ENCODE assay signal across 20 cellular contexts in the genomic region with DNA sequence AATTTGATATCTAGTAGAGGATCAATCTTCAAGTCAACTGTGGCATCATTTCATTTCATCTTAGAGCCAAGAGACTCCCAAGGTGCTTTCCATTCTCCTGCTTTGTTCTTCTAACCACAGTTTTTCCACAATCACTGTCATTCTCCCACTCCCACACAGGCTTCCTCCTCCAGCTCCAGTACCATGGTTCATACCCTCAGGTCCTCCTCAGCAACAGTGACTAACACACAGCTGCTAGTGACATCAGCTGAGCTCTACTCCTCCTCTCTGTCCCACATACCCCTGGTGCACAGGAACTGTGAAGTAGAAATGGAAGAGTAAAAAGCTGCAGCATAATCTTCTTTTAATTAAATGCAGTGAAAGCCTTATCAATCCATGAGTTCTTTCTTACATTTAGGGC.
DNase-seq lines count a peak whose midpoint lies in the region; ATAC-seq, FAIRE-seq and TF ChIP-seq lines count a peak whose summit lies in the region.
"Had no signal": no experiment of that assay in that cellular context is flagged by ENCODE, and none has a peak within 500 bp of the region (broad histone marks: within the 10 kb centered on the region; RNA-seq: fewer than 3 reads in every experiment).

No MANE protein-coding gene starts in this region.

- no peaks in the 10 kb centered on the region for H3K9me3 ChIP-seq in Caco-2
- H3K9me3 ChIP-seq: thyroid gland had no signal

- no peaks in the 10 kb centered on the region for H3K36me3 ChIP-seq in Caco-2 (ENCODE audit: control insufficient read depth, insufficient read depth, low read length)
- H3K36me3 ChIP-seq: thyroid gland had no signal

- no peak for DNase-seq in Caco-2
- peak; percentile 36 for DNase-seq in NCI-H226
- peak; percentile 54 for DNase-seq in dermis blood vessel endothelial cell
- DNase-seq in left kidney (ENCODE audit: low read depth, low spot score), result peak; percentile 9
- DNase-seq in frontal cortex (ENCODE audit: low spot score in 2 of 2), result no peak
- DNase-seq in NCI-H446 (lab: John Stamatoyannopoulos, UW), result no peak
- no peak for DNase-seq in activated CD4-positive, alpha-beta T cell treated with anti-CD3 and anti-CD28 coated beads, Interleukin-2, amount 10 ng/mL, durations not matched to agents 7 days and 5 days
- DNase-seq: activated CD4-positive, CD25-positive, alpha-beta regulatory T cell; activated CD8-positive, alpha-beta T cell treated with anti-CD3 and anti-CD28 coated beads, Interleukin-2, amount 10 ng/mL, durations not matched to agents 7 days and 5 days; activated naive CD4-positive, alpha-beta T cell treated with anti-CD3 and anti-CD28 coated beads, Interleukin-2, amount 10 ng/mL, durations not matched to agents 7 days and 5 days; activated T-cell treated with anti-CD3 and anti-CD28 coated beads, Interleukin-2, amount 50 U/mL, for 4 hours; islet precursor cell; NCI-H2029 treated with DMSO at 0.1 percent for 48 hours; NCI-H524 treated with DMSO at 0.1 percent for 48 hours; SIG-M5; T-helper 2 cell; thyroid gland had no signal

- no peaks in the 10 kb centered on the region for H3K4me1 Mint-ChIP-seq in Caco-2 (ENCODE audit: low read depth, unreplicated experiment)
- H3K4me1 Mint-ChIP-seq in activated CD4-positive, alpha-beta T cell treated with anti-CD3 and anti-CD28 coated beads, Interleukin-2, amount 10 ng/mL, durations not matched to agents 7 days and 5 days, result no peaks in the 10 kb centered on the region
- H3K4me1 Mint-ChIP-seq: activated naive CD4-positive, alpha-beta T cell treated with anti-CD3 and anti-CD28 coated beads, Interleukin-2, amount 10 ng/mL, durations not matched to agents 7 days and 5 days had no signal

- no peaks in the 10 kb centered on the region for H3K36me3 Mint-ChIP-seq in Caco-2 (ENCODE audit: insufficient read depth, unreplicated experiment)
- no peaks in the 10 kb centered on the region for H3K36me3 Mint-ChIP-seq in activated CD4-positive, alpha-beta T cell treated with anti-CD3 and anti-CD28 coated beads, Interleukin-2, amount 10 ng/mL, durations not matched to agents 7 days and 5 days (ENCODE audit: low read depth)
- H3K36me3 Mint-ChIP-seq: activated naive CD4-positive, alpha-beta T cell treated with anti-CD3 and anti-CD28 coated beads, Interleukin-2, amount 10 ng/mL, durations not matched to agents 7 days and 5 days had no signal

- H3K4me3 Mint-ChIP-seq in Caco-2 (ENCODE audit: unreplicated experiment), result no peak overlapping the region
- H3K4me3 Mint-ChIP-seq in activated CD4-positive, alpha-beta T cell treated with anti-CD3 and anti-CD28 coated beads, Interleukin-2, amount 10 ng/mL, durations not matched to agents 7 days and 5 days, result no peak overlapping the region
- H3K4me3 Mint-ChIP-seq: activated CD8-positive, alpha-beta T cell treated with anti-CD3 and anti-CD28 coated beads, Interleukin-2, amount 10 ng/mL, durations not matched to agents 7 days and 5 days; activated naive CD4-positive, alpha-beta T cell treated with anti-CD3 and anti-CD28 coated beads, Interleukin-2, amount 10 ng/mL, durations not matched to agents 7 days and 5 days; activated T-cell treated with anti-CD3 and anti-CD28 coated beads, Interleukin-2, amount 50 U/mL, for 4 hours; dendritic cell treated with granulocyte-macrophage colony-stimulating factor and Interleukin-4, amounts not matched to agents 40 ng/mL and 50 ng/mL, for 4 days had no signal

- no peaks in the 10 kb centered on the region for H3K27me3 Mint-ChIP-seq in Caco-2 (ENCODE audit: insufficient read depth, unreplicated experiment)
- H3K27me3 Mint-ChIP-seq in activated CD4-positive, alpha-beta T cell treated with anti-CD3 and anti-CD28 coated beads, Interleukin-2, amount 10 ng/mL, durations not matched to agents 7 days and 5 days, result no peaks in the 10 kb centered on the region
- H3K27me3 Mint-ChIP-seq: activated naive CD4-positive, alpha-beta T cell treated with anti-CD3 and anti-CD28 coated beads, Interleukin-2, amount 10 ng/mL, durations not matched to agents 7 days and 5 days; dendritic cell treated with granulocyte-macrophage colony-stimulating factor and Interleukin-4, amounts not matched to agents 40 ng/mL and 50 ng/mL, for 4 days had no signal

- H3K4me3 ChIP-seq in Caco-2 (ENCODE audit: low read depth, low read length), result no peak overlapping the region
- H3K4me3 ChIP-seq: hepatocyte, thyroid gland had no signal

- intact Hi-C loops in Caco-2 (cut with micrococcal nuclease; ENCODE audit: unreplicated experiment), result no loop called here

- no TSS peak for BruUV-seq in Caco-2 (replicated peaks; lab: Mats Ljungman, UMichigan)

- H3K4me1 ChIP-seq in Caco-2, result no peaks in the 10 kb centered on the region
- H3K4me1 ChIP-seq: thyroid gland had no signal

- FAIRE-seq in frontal cortex (lab: Jason Lieb, UNC), result no peak

- H3K9me3 Mint-ChIP-seq in Caco-2 (ENCODE audit: unreplicated experiment), result peaks cover 18% of the 10 kb centered on the region
- no peaks in the 10 kb centered on the region for H3K9me3 Mint-ChIP-seq in activated CD4-positive, alpha-beta T cell treated with anti-CD3 and anti-CD28 coated beads, Interleukin-2, amount 10 ng/mL, durations not matched to agents 7 days and 5 days
- H3K9me3 Mint-ChIP-seq: activated naive CD4-positive, alpha-beta T cell treated with anti-CD3 and anti-CD28 coated beads, Interleukin-2, amount 10 ng/mL, durations not matched to agents 7 days and 5 days; activated T-cell treated with anti-CD3 and anti-CD28 coated beads, Interleukin-2, amount 50 U/mL, for 4 hours had no signal

- POLR2A ChIA-PET in Caco-2 (lab: Charles Lee), result no interaction called here
- POLR2A ChIA-PET in activated CD4-positive, alpha-beta T cell treated with anti-CD3 and anti-CD28 coated beads, Interleukin-2, amount 10 ng/mL, durations not matched to agents 7 days and 5 days (lab: Charles Lee), result no interaction called here

- H3K27me3 ChIP-seq in Caco-2 (replicated peaks; ENCODE audit: control insufficient read depth, insufficient read depth, low read length), result no peaks in the 10 kb centered on the region
- H3K27me3 ChIP-seq: hepatocyte, thyroid gland had no signal

- ATAC-seq in HG02852 (IDR thresholded peaks at IDR 0.05; ENCODE audit: unreplicated experiment), result no peak
- ATAC-seq: activated CD8-positive, alpha-beta T cell treated with anti-CD3 and anti-CD28 coated beads, Interleukin-2, amount 10 ng/mL, durations not matched to agents 7 days and 5 days; activated T-cell treated with anti-CD3 and anti-CD28 coated beads, Interleukin-2, amount 50 U/mL, for 4 hours had no signal

- peak overlapping the region; percentile 29 for H3K27ac Mint-ChIP-seq in Caco-2 (ENCODE audit: unreplicated experiment)
- no peak overlapping the region for H3K27ac Mint-ChIP-seq in activated CD4-positive, alpha-beta T cell treated with anti-CD3 and anti-CD28 coated beads, Interleukin-2, amount 10 ng/mL, durations not matched to agents 7 days and 5 days
- H3K27ac Mint-ChIP-seq: activated CD8-positive, alpha-beta T cell treated with anti-CD3 and anti-CD28 coated beads, Interleukin-2, amount 10 ng/mL, durations not matched to agents 7 days and 5 days; activated naive CD4-positive, alpha-beta T cell treated with anti-CD3 and anti-CD28 coated beads, Interleukin-2, amount 10 ng/mL, durations not matched to agents 7 days and 5 days; dendritic cell treated with granulocyte-macrophage colony-stimulating factor and Interleukin-4, amounts not matched to agents 40 ng/mL and 50 ng/mL, for 4 days had no signal

- TF ChIP-seq CTCF in Caco-2 (IDR thresholded peaks at IDR 0.05; ENCODE audit: insufficient read depth in 1 of 2, low read depth in 1 of 2, low read length in 1 of 2, severe bottlenecking in 1 of 2, unreplicated experiment in 1 of 2), result no peak

- CTCF ChIA-PET in Caco-2 (lab: Charles Lee), result no interaction called here
- CTCF ChIA-PET in activated CD4-positive, alpha-beta T cell treated with anti-CD3 and anti-CD28 coated beads, Interleukin-2, amount 10 ng/mL, durations not matched to agents 7 days and 5 days (lab: Charles Lee), result no interaction called here

Comparison
In these comparisons a context has a peak if more than half of its experiments do, and no peak if none do; other contexts are left out.
1. DNase-seq: peak in NCI-H226 (single experiment), dermis blood vessel endothelial cell (single experiment) and left kidney (single experiment); none in Caco-2 (0 of 2), frontal cortex (0 of 2), NCI-H446 (0 of 2) and activated CD4-positive, alpha-beta T cell treated with anti-CD3 and anti-CD28 coated beads, Interleukin-2, amount 10 ng/mL, durations not matched to agents 7 days and 5 days (single experiment).